Comparison of ENCODE assay signal across 2 cellular contexts in genomic region chr7:156547884-156548561, GRCh38.
TF ChIP-seq lines count a peak whose summit lies in the region.

No MANE protein-coding gene starts in this region.

TF ChIP-seq in K562, 482 proteins besides CTCF, POLR2A, EP300 and RAD21 (continued from another document):
- no peak for TF ChIP-seq HES1 (IDR thresholded peaks at IDR 0.05; ENCODE audit: low read depth)

TF ChIP-seq in HepG2, 621 proteins besides CTCF, POLR2A, EP300 and RAD21 (continued from another document):
- TF ChIP-seq ZNF674 (CRISPR knock-in tag; IDR thresholded peaks at IDR 0.05; ENCODE audit: low read depth) (no peak), KDM3A (CRISPR knock-in tag; IDR thresholded peaks at IDR 0.05; ENCODE audit: low read depth) (no peak)
